Comparison of ENCODE assay signal across 8 cellular contexts in the genomic region with DNA sequence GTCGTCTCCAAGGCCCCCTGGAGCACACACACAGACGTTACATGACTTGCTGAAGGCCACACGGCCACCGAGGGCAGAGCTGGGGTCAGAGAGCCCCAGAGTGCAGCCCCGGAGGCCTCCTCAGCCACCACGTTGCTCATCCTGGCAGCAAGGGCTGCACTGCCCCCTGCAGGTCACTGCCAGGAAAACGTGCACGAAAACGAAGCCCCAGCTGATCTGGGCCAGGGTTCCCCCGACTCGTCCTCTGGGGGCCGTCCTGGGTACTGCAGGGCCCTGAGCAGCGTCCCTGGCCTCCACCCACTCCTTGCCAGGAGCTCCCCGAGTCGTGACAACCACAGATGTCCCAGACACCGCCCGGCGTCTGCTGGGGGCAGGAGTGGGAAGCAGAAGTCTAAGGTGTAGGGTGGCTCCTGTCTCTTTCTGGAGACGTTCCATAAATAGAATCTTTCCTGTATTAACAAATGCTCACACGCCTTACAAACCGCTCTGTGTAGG. TPM values are rescaled to one million over a fixed set of nuclear protein-coding genes. Genes with fewer than 3 reads are reported as not detected.
DNase-seq lines count a peak whose midpoint lies in the region; ATAC-seq and TF ChIP-seq lines count a peak whose summit lies in the region.

No MANE protein-coding gene starts in this region.

- ATAC-seq in left cardiac atrium: peak; percentile 0 to 2

- no peaks in the 10 kb centered on the region for H3K36me3 ChIP-seq in adrenal gland (replicated peaks in 1 of 2)
- no peaks in the 10 kb centered on the region for H3K36me3 ChIP-seq in prostate gland

- TF ChIP-seq POLR2A in adrenal gland (IDR thresholded peaks at IDR 0.05): no peak
- TF ChIP-seq POLR2A in prostate gland (IDR thresholded peaks at IDR 0.05): no peak

- DNase-seq in AG09309 (ENCODE audit: low read depth) (no peak), GM19240 (ENCODE audit: insufficient read length, low spot score) (peak; percentile 89), NCI-H1417 (lab: John Stamatoyannopoulos, UW) (peak; percentile 84 to 97 (median 96)), T-helper 1 cell (peak; percentile 77 to 93 (median 90)), adrenal gland (peak; percentile 69 to 92 (median 81)), left cardiac atrium (peak; percentile 84), prostate gland (ENCODE audit: low spot score) (no peak), ureter (ENCODE audit: low spot score) (peak; percentile 79)

- H3K9me3 ChIP-seq in adrenal gland (replicated peaks in 1 of 3) (no peaks in the 10 kb centered on the region), prostate gland (no peaks in the 10 kb centered on the region)

- intact Hi-C loops in adrenal gland (cut with DNase I): no loop called here
- intact Hi-C loops in left cardiac atrium (cut with DNase I): no loop called here
- intact Hi-C loops in prostate gland (cut with DNase I): no loop called here

- no peaks in the 10 kb centered on the region for H3K27me3 ChIP-seq in adrenal gland
- H3K27me3 ChIP-seq in prostate gland (replicated peaks; ENCODE audit: insufficient read depth): no peaks in the 10 kb centered on the region

- H3K4me3 ChIP-seq in AG09309 (ENCODE audit: control insufficient read depth, low read depth, low read length): no peak overlapping the region
- H3K4me3 ChIP-seq in adrenal gland: no peak overlapping the region
- no peak overlapping the region for H3K4me3 ChIP-seq in prostate gland

- 14 to 30% (median 18%) methylated on average over 1 to 21 of the region's 21 CpGs for WGBS in adrenal gland, 4 donors
- WGBS in prostate gland: 27% methylated on average over 21 of the region's 21 CpGs

- peak; percentile 97 for TF ChIP-seq CTCF in AG09309 (IDR thresholded peaks at IDR 0.05; ENCODE audit: control insufficient read depth, insufficient read depth, low read depth, low read length, missing control alignments)
- peak; percentile 77 to 98 (median 92) for TF ChIP-seq CTCF in adrenal gland (IDR thresholded peaks at IDR 0.05)
- peak; percentile 51 to 81 (median 64) for TF ChIP-seq CTCF in prostate gland (IDR thresholded peaks at IDR 0.05)

- peaks cover 9 to 29% of the 10 kb centered on the region in 2 donors for H3K4me1 ChIP-seq in adrenal gland (replicated peaks in 1 of 2)
- peaks cover 5% of the 10 kb centered on the region for H3K4me1 ChIP-seq in prostate gland (replicated peaks)

- H3K27ac ChIP-seq in adrenal gland (peak overlapping the region in 2 of 5 donors; percentile 53 to 74), prostate gland (peak overlapping the region in 1 of 2 donors; percentile 8)

RNA-seq across cellular contexts. Expression of a gene that starts 3.4 kb away (rescaled TPM):
- total RNA-seq in adrenal gland (100 to 1,000 TPM in 2 of 8 donors, 10 to 100 TPM in 6; 19.6 to 123 (median 44.7) TPM), left cardiac atrium (10 to 100 TPM; 12.1 to 14.9 TPM), prostate gland (10 to 100 TPM; 90.0 to 94.9 TPM), ureter (11.2 TPM)
- polyA plus RNA-seq in adrenal gland: 10 to 100 TPM in 2 of 3 donors, under 1 TPM in 1; 0.07 to 43.6 (median 33.5) TPM

RNA-seq across cellular contexts. Expression of a gene that starts 14.4 kb away (rescaled TPM):
- total RNA-seq in adrenal gland: 1 to 10 TPM in 1 of 8 donors, under 1 TPM in 6, not detected in 1; 0.14 to 1.1 (median 0.43) TPM
- 1 to 10 TPM in 2 of 3 donors, not detected in 1; 2.2 to 4.8 TPM for polyA plus RNA-seq in adrenal gland
- total RNA-seq in left cardiac atrium: under 1 TPM; 0.24 to 0.41 TPM
- under 1 TPM; 0.80 to 0.91 TPM for total RNA-seq in prostate gland
- 0.49 TPM for total RNA-seq in ureter

RNA-seq across cellular contexts. Expression of a gene that starts 20.9 kb away (rescaled TPM):
- 10 to 100 TPM; 42.4 to 74.6 (median 59.6) TPM for total RNA-seq in adrenal gland
- polyA plus RNA-seq in adrenal gland: 100 to 1,000 TPM in 2 of 3 donors, 10 to 100 TPM in 1; 22.2 to 151 (median 124) TPM
- total RNA-seq in left cardiac atrium: 10 to 100 TPM; 63.9 to 71.0 TPM
- total RNA-seq in prostate gland: 100 to 1,000 TPM in 1 of 2 donors, 10 to 100 TPM in 1; 93.4 to 159 TPM
- 30.8 TPM for total RNA-seq in ureter

RNA-seq across cellular contexts. Expression of a gene that starts 33.2 kb away (rescaled TPM):
- total RNA-seq in adrenal gland: 1 to 10 TPM in 2 of 8 donors, under 1 TPM in 4, not detected in 2; 0.35 to 2.4 (median 0.80) TPM
- polyA plus RNA-seq in adrenal gland: 1 to 10 TPM in 2 of 3 donors, not detected in 1; 1.3 to 1.9 TPM
- total RNA-seq in left cardiac atrium: 1 to 10 TPM in 1 of 2 donors, under 1 TPM in 1; 0.81 to 1.1 TPM
- under 1 TPM in 1 of 2 donors, not detected in 1; 0.68 TPM for total RNA-seq in prostate gland
- total RNA-seq in ureter: 0.83 TPM

RNA-seq across cellular contexts. Expression of a gene that starts 49.8 kb away (rescaled TPM):
- total RNA-seq in adrenal gland: 10 to 100 TPM; 11.2 to 81.4 (median 45.5) TPM
- polyA plus RNA-seq in adrenal gland: 100 to 1,000 TPM in 1 of 3 donors, 10 to 100 TPM in 1, 1 to 10 TPM in 1; 1.2 to 196 (median 45.9) TPM
- total RNA-seq in left cardiac atrium: 10 to 100 TPM; 10.7 to 19.4 TPM
- 10 to 100 TPM; 52.2 to 83.4 TPM for total RNA-seq in prostate gland
- total RNA-seq in ureter: 27.6 TPM

Comparison
In these comparisons a context has a peak if more than half of its experiments do, and no peak if none do; other contexts are left out.
1. DNase-seq: peak in GM19240 (single experiment), NCI-H1417 (3 of 3), T-helper 1 cell (5 of 5), adrenal gland (7 of 7), left cardiac atrium (single experiment) and ureter (single experiment); none in AG09309 (single experiment) and prostate gland (single experiment).
2. Peak in every context shown above with its lines, with median percentiles within 50 percentile points of each other: CTCF ChIP-seq.